ENCODE assay signal across 14 cellular contexts in genomic region chr10:78405781-78406180, GRCh38.
A peak's percentile ranks its signal among the peaks of the same experiment; 100 is the strongest.
DNase-seq lines count a peak whose midpoint lies in the region; ATAC-seq and TF ChIP-seq lines count a peak whose summit lies in the region.
"Had no signal": no experiment of that assay in that cellular context is flagged by ENCODE, and none has a peak within 500 bp of the region (broad histone marks: within the 10 kb centered on the region; RNA-seq: fewer than 3 reads in every experiment).

No MANE protein-coding gene starts in this region.

- no peaks in the 10 kb centered on the region for H3K36me3 Mint-ChIP-seq in brain
- H3K36me3 Mint-ChIP-seq in nephron (ENCODE audit: low read depth), result no peaks in the 10 kb centered on the region
- H3K36me3 Mint-ChIP-seq in T-cell, result no peaks in the 10 kb centered on the region

- no peaks in the 10 kb centered on the region for H3K36me3 ChIP-seq in aorta (ENCODE audit: control insufficient read depth in 1 of 2, insufficient read depth in 2 of 2, low read length in 1 of 2)

- H3K4me1 ChIP-seq in aorta (ENCODE audit: control insufficient read depth in 1 of 2, insufficient read depth in 2 of 2, low read length in 2 of 2), result peaks cover 0 to 3% of the 10 kb centered on the region in 2 donors

- no peak for ATAC-seq in sciatic nerve
- ATAC-seq in aorta (ENCODE audit: low FRiP score), result no peak
- ATAC-seq in HG03432 (IDR thresholded peaks at IDR 0.05; ENCODE audit: unreplicated experiment), result no peak
- no peak for ATAC-seq in HG03520 (IDR thresholded peaks at IDR 0.05; ENCODE audit: unreplicated experiment)
- ATAC-seq in T-cell (replicated peaks in 1 of 4), result no peak
- ATAC-seq: Right ventricle myocardium inferior had no signal

- DNase-seq in sciatic nerve (ENCODE audit: low spot score) (peak; percentile 34), aorta (peak; percentile 28 to 67), T-cell (no peak)
- DNase-seq: ACHN, AML-193, DMS79, H7, NCI-H1694 treated with DMSO at 0.1 percent for 48 hours had no signal

- TF ChIP-seq CTCF in brain (conservative IDR thresholded peaks at IDR 0.05) (no peak), nephron (IDR thresholded peaks at IDR 0.05; ENCODE audit: unreplicated experiment in 3 of 3) (no peak)

- WGBS in aorta, 2 donors, result 8 to 9% methylated on average over 6 of the region's 6 CpGs

- no peaks in the 10 kb centered on the region for H3K9me3 ChIP-seq in aorta (ENCODE audit: control insufficient read depth, low read length)

- no peaks in the 10 kb centered on the region for H3K27me3 ChIP-seq in aorta (ENCODE audit: control insufficient read depth in 1 of 2, insufficient read depth in 2 of 2, low read length in 1 of 2)

- POLR2A ChIA-PET in T-cell (lab: Charles Lee), result no interaction called here

- H3K27ac ChIP-seq in aorta (ENCODE audit: low read depth in 1 of 2, low read length in 2 of 2), result no peak overlapping the region
- H3K27ac ChIP-seq: C4-2B had no signal

- H3K4me3 ChIP-seq in aorta (ENCODE audit: low read length in 2 of 2), result no peak overlapping the region

- peaks cover 3% of the 10 kb centered on the region for H3K27me3 Mint-ChIP-seq in brain
- peaks cover 4% of the 10 kb centered on the region for H3K27me3 Mint-ChIP-seq in nephron (ENCODE audit: low read depth)
- H3K27me3 Mint-ChIP-seq in T-cell, result peaks cover 8 to 32% of the 10 kb centered on the region in 2 donors

- CTCF ChIA-PET in T-cell (lab: Charles Lee), result no interaction called here

- H3K4me3 Mint-ChIP-seq in brain, result peak overlapping the region in 4 of 5 experiments; percentile 38 to 85 (median 83)
- peak overlapping the region; percentile 23 to 80 (median 30) for H3K4me3 Mint-ChIP-seq in nephron
- H3K4me3 Mint-ChIP-seq in T-cell, result peak overlapping the region in 1 of 3 donors; percentile 32

- H3K4me1 Mint-ChIP-seq in brain, result peaks cover 82% of the 10 kb centered on the region
- peaks cover 71% of the 10 kb centered on the region for H3K4me1 Mint-ChIP-seq in nephron
- H3K4me1 Mint-ChIP-seq in T-cell, result peaks cover 9 to 12% (median 10%) of the 10 kb centered on the region in 3 donors

- intact Hi-C loops in sciatic nerve (cut with DNase I), result no loop called here
- intact Hi-C loops in aorta (cut with DNase I), result loop anchor here in 1 of 2 donors (5.0 kb wide), 2 partner anchors 73 to 103 kb away; no protein-coding TSS in a partner anchor

- peaks cover 0 to 7% (median 0%) of the 10 kb centered on the region in 5 experiments for H3K9me3 Mint-ChIP-seq in brain
- H3K9me3 Mint-ChIP-seq in nephron, result no peaks in the 10 kb centered on the region
- no peaks in the 10 kb centered on the region for H3K9me3 Mint-ChIP-seq in T-cell

- peak overlapping the region; percentile 94 to 99 (median 98) for H3K27ac Mint-ChIP-seq in brain
- peak overlapping the region; percentile 48 to 96 (median 95) for H3K27ac Mint-ChIP-seq in nephron
- H3K27ac Mint-ChIP-seq in T-cell, result no peak overlapping the region

Comparison
In these comparisons a context has a peak if more than half of its experiments do, and no peak if none do; other contexts are left out.
1. H3K27ac Mint-ChIP-seq: peak in brain (5 of 5) and nephron (3 of 3); none in T-cell (0 of 2).
2. DNase-seq: peak in sciatic nerve (single experiment) and aorta (2 of 2); none in T-cell (0 of 34).